Comparison of ENCODE assay signal across 8 cellular contexts in the genomic region with DNA sequence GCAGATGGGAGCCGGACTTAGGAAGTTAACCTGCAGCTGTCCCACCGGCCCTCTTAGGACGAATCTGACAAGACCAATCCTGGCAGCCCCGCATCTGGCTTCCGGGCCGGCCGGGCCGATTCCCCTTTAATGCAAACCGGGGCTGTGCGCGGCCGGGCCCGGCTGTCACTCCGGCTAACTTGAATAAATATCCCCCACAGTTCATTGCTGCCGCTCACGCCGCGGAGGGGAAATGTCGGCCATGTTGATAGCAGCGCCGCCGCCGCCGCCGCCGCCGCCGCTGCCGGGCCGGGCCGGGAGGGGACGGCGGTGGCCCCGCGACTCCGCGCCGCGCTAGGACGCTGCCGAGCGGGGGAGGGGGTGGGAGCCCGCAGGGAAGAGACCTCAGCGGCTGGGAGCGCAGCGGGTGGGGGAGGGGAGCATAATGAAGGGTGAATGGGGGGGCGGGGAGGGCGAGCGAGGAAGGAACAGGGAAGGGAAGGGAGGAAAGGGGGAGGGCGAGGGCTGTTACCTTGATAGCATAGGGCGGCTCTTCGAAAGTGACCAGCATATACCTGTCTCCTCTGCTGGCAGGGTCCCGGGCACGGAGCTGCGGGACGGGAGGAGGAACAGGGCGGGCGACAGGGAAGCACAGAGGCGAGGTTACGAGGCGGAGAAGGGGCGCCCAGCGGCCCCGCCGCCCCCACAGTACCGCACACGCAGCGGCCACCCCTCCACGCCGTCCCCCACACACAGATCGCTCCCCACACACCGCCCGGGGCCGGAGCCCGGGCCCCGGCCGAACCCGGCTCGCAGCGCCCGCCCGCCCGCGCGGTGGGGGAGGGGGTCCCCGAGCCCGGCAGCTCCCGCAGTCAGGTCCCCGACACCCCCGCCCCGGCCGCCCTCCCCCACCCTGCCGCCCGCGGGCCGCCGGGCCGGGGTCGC. TPM values are rescaled to one million over a fixed set of nuclear protein-coding genes. Genes with fewer than 3 reads are reported as not detected.
DNase-seq lines count a peak whose midpoint lies in the region; ATAC-seq and TF ChIP-seq lines count a peak whose summit lies in the region.

No MANE protein-coding gene starts in this region.

- CTCF ChIA-PET in CD4-positive, alpha-beta T cell (lab: Charles Lee): no interaction called here
- CTCF ChIA-PET in OCI-LY7 (lab: Charles Lee; ENCODE audit: unreplicated experiment): no interaction called here

- POLR2A ChIA-PET in CD4-positive, alpha-beta T cell (lab: Charles Lee): interaction anchor here (0.7 to 6.9 kb wide), 16 partner anchors 11 to 743 kb away, joined by 3 to 216 read pairs (median 12); partner anchors contain the start of genes DHRS12 and WDFY2
- POLR2A ChIA-PET in OCI-LY7 (lab: Charles Lee): interaction anchor here (0.7 to 3.1 kb wide), 6 partner anchors 8 to 383 kb away, joined by 3 to 24 read pairs (median 10); no protein-coding TSS in a partner anchor

- H2AFZ ChIP-seq in OCI-LY7 (ENCODE audit: low read length): peak overlapping the region; percentile 75; the same call in 1 of the 2 replicates

- peak; percentile 51 for TF ChIP-seq POLR2A in erythroblast (IDR thresholded peaks at IDR 0.05; ENCODE audit: low read length)

- intact Hi-C loops in CD4-positive, alpha-beta T cell (cut with DNase I, micrococcal nuclease): loop anchor here (1.0 to 10.0 kb wide), 7 partner anchors 193 to 1657 kb away; partner anchors contain the start of genes CKAP2 (in 2 of the 2), VPS36 (in 2 of the 2), ALG11 (in 1 of the 2) and DHRS12 (in 1 of the 2)
- intact Hi-C loops in OCI-LY7 (cut with micrococcal nuclease; ENCODE audit: unreplicated experiment): loop anchor here (2.0 to 5.0 kb wide), 4 partner anchors 33 to 1001 kb away; partner anchors contain the start of genes DHRS12 and VPS36

- peak; percentile 59 to 78 (median 66) for DNase-seq in CD4-positive, alpha-beta T cell
- peak; percentile 61 to 88 for DNase-seq in HL-60 (ENCODE audit: low read depth in 1 of 2, low spot score in 1 of 2)
- peak; percentile 91 for DNase-seq in OCI-LY7 (ENCODE audit: low spot score)
- DNase-seq in activated T-cell treated with anti-CD3 and anti-CD28 coated beads for 48 hours (ENCODE audit: low read depth): peak; percentile 69
- DNase-seq in erythroblast (lab: John Stamatoyannopoulos, UW): peak; percentile 85 to 90
- peak; percentile 84 for DNase-seq in stimulated activated CD8-positive, alpha-beta memory T cell treated with anti-CD3 and anti-CD28 coated beads, Interleukin-4, amount 100 ng/mL, for 48 hours

- peaks cover 17% of the 10 kb centered on the region; the same call in 1 of the 2 replicates for H3K79me2 ChIP-seq in OCI-LY7 (ENCODE audit: insufficient read depth, low read depth, low read length)

- peaks cover 56% of the 10 kb centered on the region for H3K4me1 Mint-ChIP-seq in CD4-positive, alpha-beta T cell (ENCODE audit: low read depth)

- H3K4me2 ChIP-seq in OCI-LY7 (ENCODE audit: low read length): peak overlapping the region; percentile 86

- H4K20me1 ChIP-seq in OCI-LY7 (ENCODE audit: insufficient read depth, low read length): no peaks in the 10 kb centered on the region

- H3K9me3 ChIP-seq in CD4-positive, alpha-beta T cell (ENCODE audit: control insufficient read depth, low read length): no peaks in the 10 kb centered on the region
- peaks cover 17% of the 10 kb centered on the region; the same call in 1 of the 2 replicates for H3K9me3 ChIP-seq in OCI-LY7 (ENCODE audit: low read length)
- no peaks in the 10 kb centered on the region for H3K9me3 ChIP-seq in mucosa of stomach (ENCODE audit: control insufficient read depth, low read length)

- H3K9me3 Mint-ChIP-seq in CD4-positive, alpha-beta T cell: no peaks in the 10 kb centered on the region

- H3K27me3 Mint-ChIP-seq in CD4-positive, alpha-beta T cell: no peaks in the 10 kb centered on the region

- peak overlapping the region; percentile 96 for H3K4me3 Mint-ChIP-seq in CD4-positive, alpha-beta T cell

- H3K4me1 ChIP-seq in OCI-LY7 (ENCODE audit: insufficient read depth, low read length, poor library complexity, severe bottlenecking) (peaks cover 27% of the 10 kb centered on the region), mucosa of stomach (ENCODE audit: control insufficient read depth, insufficient read depth, low read length) (no peaks in the 10 kb centered on the region)

- peak; percentile 12 for ATAC-seq in CD4-positive, alpha-beta T cell (ENCODE audit: poor library complexity)
- ATAC-seq in GM19438 (IDR thresholded peaks at IDR 0.05; ENCODE audit: low read depth, unreplicated experiment): peak; percentile 28

- H3K4me3 ChIP-seq in HL-60 (replicated peaks; ENCODE audit: insufficient read depth, low read length) (peak overlapping the region; percentile 75), OCI-LY7 (ENCODE audit: low read depth, low read length, poor library complexity, severe bottlenecking) (peak overlapping the region; percentile 85), mucosa of stomach (ENCODE audit: low read length) (peak overlapping the region; percentile 44)

- peaks cover 57% of the 10 kb centered on the region for H3K36me3 ChIP-seq in OCI-LY7 (ENCODE audit: insufficient read depth, low read length)
- H3K36me3 ChIP-seq in mucosa of stomach (ENCODE audit: control insufficient read depth, insufficient read depth, low read length): peaks cover 5% of the 10 kb centered on the region

- H3K9ac ChIP-seq in mucosa of stomach (ENCODE audit: low read length): peak overlapping the region; percentile 98

- H3K27me3 ChIP-seq in CD4-positive, alpha-beta T cell (ENCODE audit: control insufficient read depth, insufficient read depth, low read length): no peaks in the 10 kb centered on the region
- H3K27me3 ChIP-seq in HL-60 (ENCODE audit: insufficient read depth, poor library complexity, severe bottlenecking) (no peaks in the 10 kb centered on the region), mucosa of stomach (ENCODE audit: control insufficient read depth, insufficient read depth, low read length) (no peaks in the 10 kb centered on the region)

- H3K36me3 Mint-ChIP-seq in CD4-positive, alpha-beta T cell (ENCODE audit: low read depth): peaks cover 53% of the 10 kb centered on the region

- H3K27ac ChIP-seq in CD4-positive, alpha-beta T cell (ENCODE audit: low read depth, low read length): peak overlapping the region; percentile 97
- peak overlapping the region; percentile 97 for H3K27ac ChIP-seq in HL-60 (replicated peaks)
- peak overlapping the region; percentile 80 for H3K27ac ChIP-seq in OCI-LY7 (ENCODE audit: low read depth, low read length, poor library complexity, severe bottlenecking)

- no TSS peak for BruUV-seq in OCI-LY7 (replicated peaks; lab: Mats Ljungman, UMichigan)

- no peaks in the 10 kb centered on the region for H3K9me2 ChIP-seq in OCI-LY7 (ENCODE audit: insufficient read depth, low read length)

- H3K27ac Mint-ChIP-seq in CD4-positive, alpha-beta T cell: peak overlapping the region; percentile 95

- TF ChIP-seq CTCF in CD4-positive, alpha-beta T cell (IDR thresholded peaks at IDR 0.05): no peak
- TF ChIP-seq CTCF in HL-60 (IDR thresholded peaks at IDR 0.05; ENCODE audit: insufficient read depth, low read length) (no peak), OCI-LY7 (conservative IDR thresholded peaks at IDR 0.05; ENCODE audit: low read length) (no peak)

RNA-seq across cellular contexts. Expression of gene INTS6, which starts 1.1 kb away (rescaled TPM):
- total RNA-seq in CD4-positive, alpha-beta T cell: 10 to 100 TPM; 40.8 to 45.8 TPM
- total RNA-seq in OCI-LY7 (2014; rRNA removed; shearing (Covaris generic)): 37.0 and 45.6 TPM in 2 replicates
- 51.9 and 58.7 TPM in 2 replicates for total RNA-seq in OCI-LY7 (2022)

Comparison
In these comparisons a context has a peak if more than half of its experiments do, and no peak if none do; other contexts are left out.
1. Peak in every context shown above with its lines: DNase-seq, ATAC-seq, H3K4me3 ChIP-seq and H3K27ac ChIP-seq.